19 cellular contexts compared by ENCODE assay signal in the genomic region with DNA sequence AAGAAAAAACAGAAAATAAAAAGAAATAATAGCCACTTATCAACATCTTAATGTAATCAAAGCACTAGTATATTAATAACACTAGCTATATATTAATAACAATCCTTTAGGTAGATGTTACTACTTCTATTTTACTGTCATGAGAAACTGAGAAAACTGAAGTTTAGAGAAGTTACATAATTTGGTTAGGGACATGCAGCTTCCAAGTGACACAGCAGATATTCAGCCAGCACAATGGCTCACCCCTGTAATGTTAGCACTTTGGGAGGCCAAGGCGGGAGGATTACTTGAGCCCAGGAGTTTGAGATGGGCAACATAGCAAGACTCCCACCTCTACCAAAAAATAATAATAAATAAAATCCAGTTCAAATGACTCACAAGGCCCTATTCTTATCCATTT.
"Had no signal": no experiment of that assay in that cellular context is flagged by ENCODE, and none has a peak within 500 bp of the region (broad histone marks: within the 10 kb centered on the region; RNA-seq: fewer than 3 reads in every experiment).

No MANE protein-coding gene starts in this region.

- H3K36me3 Mint-ChIP-seq: natural killer cell had no signal

- H3K4me3 ChIP-seq: esophagus muscularis mucosa, gastrocnemius medialis, heart right ventricle, pancreas, stomach, thoracic aorta, transverse colon had no signal

- DNase-seq: effector memory CD4-positive, alpha-beta T cell; gastrocnemius medialis; heart right ventricle; islet precursor cell; mammary epithelial cell; natural killer cell; occipital lobe; pancreas; right cardiac atrium; small intestine; stimulated activated CD4-positive, alpha-beta T cell treated with anti-CD3 and anti-CD28 coated beads, Interleukin-12 subunit alpha, Interleukin-12 subunit beta, amount 100 ng/mL, for 4 hours; stimulated activated naive CD4-positive, alpha-beta T cell; stomach; substantia nigra; transverse colon had no signal

- H3K9me3 Mint-ChIP-seq: natural killer cell, neural crest cell had no signal

- H3K27ac Mint-ChIP-seq: progenitor cell of endocrine pancreas had no signal
